18 cellular contexts compared by ENCODE assay signal in genomic region chr19:39265321-39265916, GRCh38. TPM values are rescaled to one million over a fixed set of nuclear protein-coding genes. Genes with fewer than 3 reads are reported as not detected.
DNase-seq lines count a peak whose midpoint lies in the region; ATAC-seq, FAIRE-seq and TF ChIP-seq lines count a peak whose summit lies in the region.
"Had no signal": no experiment of that assay in that cellular context is flagged by ENCODE, and none has a peak within 500 bp of the region (broad histone marks: within the 10 kb centered on the region; RNA-seq: fewer than 3 reads in every experiment).

No MANE protein-coding gene starts in this region.

- no peak for FAIRE-seq in K562 (lab: Jason Lieb, UNC)

- TF ChIP-seq RAD21 in K562 (CRISPR knock-in tag; conservative IDR thresholded peaks at IDR 0.05 in 1 of 2, IDR thresholded peaks at IDR 0.05 in 1 of 2) = no peak

- H3K4me3 Mint-ChIP-seq in activated naive CD8-positive, alpha-beta T cell = peak overlapping the region; percentile 13
- H3K4me3 Mint-ChIP-seq in activated naive CD8-positive, alpha-beta T cell treated with anti-CD3 and anti-CD28 coated beads for 36 hours = no peak overlapping the region
- H3K4me3 Mint-ChIP-seq in GM23338 = peak overlapping the region; percentile 55
- H3K4me3 Mint-ChIP-seq: stimulated activated memory B cell treated with anti-CD40 and anti-IgM and Interleukin-4, amounts not matched to agents 10 μg/mL and 1 μg/mL and 100 μg/mL, for 72 hours had no signal

- TF ChIP-seq CTCF in GM23338 (conservative IDR thresholded peaks at IDR 0.05; ENCODE audit: low read depth in 2 of 2) (no peak), K562 (IDR thresholded peaks at IDR 0.05 in 2 of 3, conservative IDR thresholded peaks at IDR 0.05 in 1 of 3; ENCODE audit: insufficient read depth in 2 of 3, low read depth in 1 of 3, low read length in 3 of 3) (no peak), osteoblast (IDR thresholded peaks at IDR 0.05; ENCODE audit: extremely low read depth, low read depth, low read length) (no peak), body of pancreas (IDR thresholded peaks at IDR 0.05) (no peak)

- no peaks in the 10 kb centered on the region; the same call in 1 of the 2 replicates for H4K20me1 ChIP-seq in GM23338 (replicated peaks; ENCODE audit: insufficient read depth)
- H4K20me1 ChIP-seq in K562 (replicated peaks; ENCODE audit: control insufficient read depth, insufficient read depth, low read length) = no peaks in the 10 kb centered on the region
- H4K20me1 ChIP-seq in osteoblast (ENCODE audit: insufficient read depth, low read length) = no peaks in the 10 kb centered on the region

- H3K4me1 ChIP-seq in GM23338 (ENCODE audit: insufficient read depth) (no peaks in the 10 kb centered on the region; the same call in 1 of the 2 replicates), K562 (replicated peaks in 1 of 2; ENCODE audit: control insufficient read depth in 2 of 2, insufficient read depth in 2 of 2, low read length in 2 of 2) (peaks cover 0 to 22% of the 10 kb centered on the region in 2 experiments; a peak in 1 of 5 replicates), osteoblast (ENCODE audit: insufficient read depth, low read length) (no peaks in the 10 kb centered on the region), body of pancreas (peaks cover 11% of the 10 kb centered on the region)
- H3K4me1 ChIP-seq: foreskin keratinocyte, psoas muscle had no signal

- peaks cover 15% of the 10 kb centered on the region for H3K27me3 Mint-ChIP-seq in activated naive CD8-positive, alpha-beta T cell
- H3K27me3 Mint-ChIP-seq in activated naive CD8-positive, alpha-beta T cell treated with anti-CD3 and anti-CD28 coated beads for 36 hours = peaks cover 49% of the 10 kb centered on the region
- peaks cover 47% of the 10 kb centered on the region for H3K27me3 Mint-ChIP-seq in GM23338 (ENCODE audit: insufficient read depth, low read depth, poor library complexity)

- no peaks in the 10 kb centered on the region for H3F3A ChIP-seq in GM23338 (replicated peaks; ENCODE audit: low read depth)

- no peaks in the 10 kb centered on the region for H3K36me3 ChIP-seq in GM23338 (ENCODE audit: insufficient read depth)
- H3K36me3 ChIP-seq in K562 (ENCODE audit: control insufficient read depth, insufficient read depth, low read length) = no peaks in the 10 kb centered on the region
- H3K36me3 ChIP-seq in osteoblast (ENCODE audit: insufficient read depth, low read length) = no peaks in the 10 kb centered on the region
- H3K36me3 ChIP-seq in body of pancreas (replicated peaks in 1 of 2; ENCODE audit: insufficient read depth in 1 of 2, low read depth in 2 of 2) = no peaks in the 10 kb centered on the region

- no peak overlapping the region for H3K9ac ChIP-seq in K562 (ENCODE audit: insufficient read depth in 1 of 2, low read depth in 2 of 2, low read length in 2 of 2)

- H3K4me2 ChIP-seq in GM23338 = peak overlapping the region; percentile 79
- H3K4me2 ChIP-seq in K562 (ENCODE audit: insufficient read depth, low read length) = no peak overlapping the region
- no peak overlapping the region for H3K4me2 ChIP-seq in osteoblast (ENCODE audit: insufficient read depth, low read length)

- intact Hi-C loops in K562 (cut with micrococcal nuclease) = no loop called here
- intact Hi-C loops in body of pancreas (cut with DNase I) = no loop called here

- no peaks in the 10 kb centered on the region for H3K9me2 ChIP-seq in GM23338 (ENCODE audit: insufficient read depth)

- POLR2A ChIA-PET in K562 (lab: Yijun Ruan, JAX) = no interaction called here

- no peaks in the 10 kb centered on the region for H3K79me2 ChIP-seq in GM23338 (replicated peaks; ENCODE audit: insufficient read depth)
- no peaks in the 10 kb centered on the region for H3K79me2 ChIP-seq in K562 (ENCODE audit: control insufficient read depth, insufficient read depth, low read length)
- H3K79me2 ChIP-seq in osteoblast (ENCODE audit: insufficient read depth, low read length) = no peaks in the 10 kb centered on the region

- in situ Hi-C loops in K562 (cut with MboI) = no loop called here

- TF ChIP-seq POLR2A in K562 (conservative IDR thresholded peaks at IDR 0.05) (no peak), body of pancreas (IDR thresholded peaks at IDR 0.05) (no peak)

- H3K9me3 ChIP-seq in K562 (replicated peaks; ENCODE audit: control insufficient read depth, insufficient read depth, low read depth, low read length) = no peaks in the 10 kb centered on the region
- H3K9me3 ChIP-seq in osteoblast (ENCODE audit: low read depth, low read length) = no peaks in the 10 kb centered on the region
- H3K9me3 ChIP-seq in body of pancreas = no peaks in the 10 kb centered on the region
- H3K9me3 ChIP-seq: psoas muscle had no signal

- BruUV-seq in K562 (replicated peaks; lab: Mats Ljungman, UMichigan) = no TSS peak

- no peak for DNase-seq in activated naive CD8-positive, alpha-beta T cell treated with anti-CD3 and anti-CD28 coated beads for 36 hours
- DNase-seq in GM23338 (ENCODE audit: low spot score) (peak; percentile 73), K562 (ENCODE audit: extremely low read depth in 1 of 4, low spot score in 3 of 4) (peak in 1 of 4 experiments; percentile 22), osteoblast (ENCODE audit: insufficient read length, low spot score, missing footprints) (peak; percentile 80), body of pancreas (no peak), RKO (ENCODE audit: low spot score) (no peak)
- DNase-seq: activated CD4-positive, alpha-beta T cell treated with anti-CD3 and anti-CD28 coated beads for 4 hours; effector memory CD4-positive, alpha-beta T cell; foreskin keratinocyte; NCI-H2107; psoas muscle; SW 1271 had no signal

- H2AFZ ChIP-seq in GM23338 (peak overlapping the region; percentile 95), K562 (ENCODE audit: low read depth, low read length) (no peak overlapping the region), osteoblast (ENCODE audit: low read length) (no peak overlapping the region)

- H3K27me3 ChIP-seq in GM23338 (ENCODE audit: insufficient read depth) = peaks cover 71% of the 10 kb centered on the region
- H3K27me3 ChIP-seq in K562 (ENCODE audit: control insufficient read depth in 2 of 2, insufficient read depth in 2 of 2, low read length in 2 of 2) = no peaks in the 10 kb centered on the region; a peak in 1 of 5 replicates
- H3K27me3 ChIP-seq in osteoblast (ENCODE audit: insufficient read depth, low read length) = peaks cover 50% of the 10 kb centered on the region
- no peaks in the 10 kb centered on the region for H3K27me3 ChIP-seq in body of pancreas

- peak; percentile 46 for ATAC-seq in GM23338
- peak; percentile 32; the same call in 1 of the 3 replicates for ATAC-seq in K562
- ATAC-seq in body of pancreas = no peak
- ATAC-seq in GM18907 (IDR thresholded peaks at IDR 0.05; ENCODE audit: unreplicated experiment) = no peak
- ATAC-seq: foreskin keratinocyte; psoas muscle; stimulated activated memory B cell treated with anti-CD40 and anti-IgM and Interleukin-4, amounts not matched to agents 10 μg/mL and 1 μg/mL and 100 μg/mL, for 72 hours had no signal

- no peaks in the 10 kb centered on the region for H3K9me1 ChIP-seq in K562 (ENCODE audit: control insufficient read depth, insufficient read depth, low read length)

- TF ChIP-seq EP300 in K562 (IDR thresholded peaks at IDR 0.05; ENCODE audit: low read length) = no peak

- CTCF ChIA-PET in K562 (lab: Yijun Ruan, JAX; ENCODE audit: low intra/inter-chr PET ratio) = no interaction called here

- no peak overlapping the region for H3K27ac ChIP-seq in GM23338 (ENCODE audit: low read depth)
- H3K27ac ChIP-seq in K562 (ENCODE audit: extremely low read depth, low read depth, low read length) = no peak overlapping the region
- H3K27ac ChIP-seq in osteoblast (ENCODE audit: low read depth, low read length) = no peak overlapping the region
- no peak overlapping the region for H3K27ac ChIP-seq in body of pancreas
- H3K27ac ChIP-seq: C4-2B, foreskin keratinocyte, psoas muscle had no signal

- peaks cover 6% of the 10 kb centered on the region for H3K4me1 Mint-ChIP-seq in activated naive CD8-positive, alpha-beta T cell (ENCODE audit: low read depth)
- H3K4me1 Mint-ChIP-seq in activated naive CD8-positive, alpha-beta T cell treated with anti-CD3 and anti-CD28 coated beads for 36 hours = no peaks in the 10 kb centered on the region
- H3K4me1 Mint-ChIP-seq in GM23338 = peaks cover 8% of the 10 kb centered on the region; the same call in 2 of the 3 replicates
- H3K4me1 Mint-ChIP-seq: brain; stimulated activated memory B cell treated with anti-CD40 and anti-IgM and Interleukin-4, amounts not matched to agents 10 μg/mL and 1 μg/mL and 100 μg/mL, for 72 hours had no signal

- peak overlapping the region; percentile 52 for H3K4me3 ChIP-seq in GM23338
- H3K4me3 ChIP-seq in K562 = no peak overlapping the region
- H3K4me3 ChIP-seq in osteoblast (ENCODE audit: insufficient read depth, low read length) = no peak overlapping the region
- H3K4me3 ChIP-seq in body of pancreas = no peak overlapping the region
- H3K4me3 ChIP-seq: psoas muscle had no signal

- no peak overlapping the region for H3K27ac Mint-ChIP-seq in activated naive CD8-positive, alpha-beta T cell
- no peak overlapping the region for H3K27ac Mint-ChIP-seq in activated naive CD8-positive, alpha-beta T cell treated with anti-CD3 and anti-CD28 coated beads for 36 hours
- no peak overlapping the region for H3K27ac Mint-ChIP-seq in GM23338
- H3K27ac Mint-ChIP-seq: brain; stimulated activated memory B cell treated with anti-CD40 and anti-IgM and Interleukin-4, amounts not matched to agents 10 μg/mL and 1 μg/mL and 100 μg/mL, for 72 hours had no signal

- 62% methylated on average over 22 of the region's 39 CpGs for WGBS in K562 (ENCODE audit: insufficient coverage, low coverage, missing lambda C conversion rate)
- WGBS in body of pancreas, 2 donors = 58 to 67% methylated on average over 16 to 39 of the region's 39 CpGs

- no peaks in the 10 kb centered on the region for H3K36me3 Mint-ChIP-seq in activated naive CD8-positive, alpha-beta T cell
- no peaks in the 10 kb centered on the region for H3K36me3 Mint-ChIP-seq in activated naive CD8-positive, alpha-beta T cell treated with anti-CD3 and anti-CD28 coated beads for 36 hours
- H3K36me3 Mint-ChIP-seq in GM23338 (ENCODE audit: low read depth) = peaks cover 3% of the 10 kb centered on the region; the same call in 1 of the 3 replicates
- H3K36me3 Mint-ChIP-seq: stimulated activated memory B cell treated with anti-CD40 and anti-IgM and Interleukin-4, amounts not matched to agents 10 μg/mL and 1 μg/mL and 100 μg/mL, for 72 hours had no signal

- H3K9me3 Mint-ChIP-seq in activated naive CD8-positive, alpha-beta T cell (ENCODE audit: low read depth) = no peaks in the 10 kb centered on the region
- no peaks in the 10 kb centered on the region for H3K9me3 Mint-ChIP-seq in activated naive CD8-positive, alpha-beta T cell treated with anti-CD3 and anti-CD28 coated beads for 36 hours
- peaks cover 11% of the 10 kb centered on the region for H3K9me3 Mint-ChIP-seq in GM23338
- H3K9me3 Mint-ChIP-seq: stimulated activated memory B cell treated with anti-CD40 and anti-IgM and Interleukin-4, amounts not matched to agents 10 μg/mL and 1 μg/mL and 100 μg/mL, for 72 hours had no signal

RNA-seq across cellular contexts. Expression of gene IFNL2, which starts 2.8 kb away (rescaled TPM):
- total RNA-seq in activated naive CD8-positive, alpha-beta T cell treated with anti-CD3 and anti-CD28 coated beads for 36 hours = not detected
- total RNA-seq in GM23338 (2014; rRNA removed; shearing (Covaris generic)) = not detected in 2 replicates
- polyA plus RNA-seq in GM23338 (2016; fragmentation: Nextera tagmentation; extraction: Ambion mirVana) (not detected in 2 replicates), K562 (2011; rRNA removed) (not detected in 2 replicates), K562 (2014; fragmentation: Illumina TruSeq; extraction: Trizol) (not detected in 2 replicates), K562 (2014; fragmentation: Nextera tagmentation; extraction: Ambion mirVana) (not detected), K562 (2014; rRNA removed) (not detected in 2 replicates)
- total RNA-seq in K562 (2011; cell fraction: chromatin; rRNA removed; ENCODE audit: low replicate concordance) = not detected in 2 replicates
- total RNA-seq in K562 (2011; cell fraction: nucleolus; rRNA removed) = not detected in 2 replicates
- total RNA-seq in K562 (2011; cell fraction: nucleoplasm; rRNA removed) = not detected in 2 replicates
- total RNA-seq in K562 (2014; rRNA removed) (not detected in 2 replicates), K562 (2014; rRNA removed; fragmentation: Illumina TruSeq; extraction: Trizol) (not detected in 2 replicates), K562 (2015; rRNA removed; fragmentation: Illumina TruSeq; extraction: Trizol) (not detected in 2 replicates), K562 (2021) (not detected in 2 replicates), osteoblast (not detected in 2 replicates), body of pancreas (not detected)
- not detected in 2 replicates for polyA plus RNA-seq in K562 (2011; cell fraction: cytosol; rRNA removed)
- not detected in 2 replicates for polyA plus RNA-seq in K562 (2011; cell fraction: nucleus; rRNA removed)
- not detected in 2 replicates for polyA plus RNA-seq in K562 (2012)
- not detected in 2 replicates for polyA minus RNA-seq in K562 (2011; rRNA and poly(A)+ RNA removed)
- polyA minus RNA-seq in K562 (2011; cell fraction: cytosol; rRNA and poly(A)+ RNA removed) = not detected in 2 replicates
- not detected in 2 replicates for polyA minus RNA-seq in K562 (2011; cell fraction: nucleus; rRNA and poly(A)+ RNA removed)
- total RNA-seq: foreskin keratinocyte, LHCN-M2, psoas muscle had no signal
- polyA plus RNA-seq: foreskin keratinocyte, psoas muscle had no signal

RNA-seq across cellular contexts. Expression of gene IFNL4, which starts 16.8 kb away (rescaled TPM):
- under 1 TPM; 0.14 to 0.25 TPM for total RNA-seq in activated naive CD8-positive, alpha-beta T cell treated with anti-CD3 and anti-CD28 coated beads for 36 hours
- not detected in 2 replicates for total RNA-seq in GM23338 (2014; rRNA removed; shearing (Covaris generic))
- polyA plus RNA-seq in GM23338 (2016; fragmentation: Nextera tagmentation; extraction: Ambion mirVana) = not detected in 2 replicates
- not detected in 2 replicates for total RNA-seq in K562 (2011; cell fraction: chromatin; rRNA removed; ENCODE audit: low replicate concordance)
- total RNA-seq in K562 (2011; cell fraction: nucleolus; rRNA removed) = not detected in 2 replicates
- not detected in 2 replicates for total RNA-seq in K562 (2011; cell fraction: nucleoplasm; rRNA removed)
- total RNA-seq in K562 (2014; rRNA removed) = not detected in 2 replicates
- not detected in 2 replicates for total RNA-seq in K562 (2014; rRNA removed; fragmentation: Illumina TruSeq; extraction: Trizol)
- not detected in 2 replicates for total RNA-seq in K562 (2015; rRNA removed; fragmentation: Illumina TruSeq; extraction: Trizol)
- not detected in 2 replicates for total RNA-seq in K562 (2021)
- polyA plus RNA-seq in K562 (2011; rRNA removed) = not detected in 2 replicates
- polyA plus RNA-seq in K562 (2011; cell fraction: cytosol; rRNA removed) = not detected in 2 replicates
- polyA plus RNA-seq in K562 (2011; cell fraction: nucleus; rRNA removed) = not detected in 2 replicates
- not detected in 2 replicates for polyA plus RNA-seq in K562 (2012)
- not detected in 2 replicates for polyA plus RNA-seq in K562 (2014; fragmentation: Illumina TruSeq; extraction: Trizol)
- not detected for polyA plus RNA-seq in K562 (2014; fragmentation: Nextera tagmentation; extraction: Ambion mirVana)
- polyA plus RNA-seq in K562 (2014; rRNA removed) = not detected in 2 replicates
- polyA minus RNA-seq in K562 (2011; rRNA and poly(A)+ RNA removed) = not detected in 2 replicates
- polyA minus RNA-seq in K562 (2011; cell fraction: cytosol; rRNA and poly(A)+ RNA removed) = not detected in 2 replicates
- not detected in 2 replicates for polyA minus RNA-seq in K562 (2011; cell fraction: nucleus; rRNA and poly(A)+ RNA removed)
- total RNA-seq in osteoblast = not detected in 2 replicates
- total RNA-seq in body of pancreas = not detected
- total RNA-seq: foreskin keratinocyte, LHCN-M2, psoas muscle had no signal
- polyA plus RNA-seq: foreskin keratinocyte, psoas muscle had no signal

RNA-seq across cellular contexts. Expression of gene IFNL3, which starts 20.6 kb away (rescaled TPM):
- total RNA-seq in activated naive CD8-positive, alpha-beta T cell treated with anti-CD3 and anti-CD28 coated beads for 36 hours = not detected
- total RNA-seq in GM23338 (2014; rRNA removed; shearing (Covaris generic)) = not detected in 2 replicates
- polyA plus RNA-seq in GM23338 (2016; fragmentation: Nextera tagmentation; extraction: Ambion mirVana) = not detected in 2 replicates
- total RNA-seq in K562 (2011; cell fraction: chromatin; rRNA removed; ENCODE audit: low replicate concordance) = not detected in 2 replicates
- not detected in 2 replicates for total RNA-seq in K562 (2011; cell fraction: nucleolus; rRNA removed)
- total RNA-seq in K562 (2011; cell fraction: nucleoplasm; rRNA removed) = not detected in 2 replicates
- total RNA-seq in K562 (2014; rRNA removed) = not detected in 2 replicates
- total RNA-seq in K562 (2014; rRNA removed; fragmentation: Illumina TruSeq; extraction: Trizol) = not detected in 2 replicates
- not detected in 2 replicates for total RNA-seq in K562 (2015; rRNA removed; fragmentation: Illumina TruSeq; extraction: Trizol)
- total RNA-seq in K562 (2021) = not detected in 2 replicates
- not detected in 2 replicates for polyA plus RNA-seq in K562 (2011; rRNA removed)
- not detected in 2 replicates for polyA plus RNA-seq in K562 (2011; cell fraction: cytosol; rRNA removed)
- not detected in 2 replicates for polyA plus RNA-seq in K562 (2011; cell fraction: nucleus; rRNA removed)
- polyA plus RNA-seq in K562 (2012) = not detected in 2 replicates
- not detected in 2 replicates for polyA plus RNA-seq in K562 (2014; fragmentation: Illumina TruSeq; extraction: Trizol)
- polyA plus RNA-seq in K562 (2014; fragmentation: Nextera tagmentation; extraction: Ambion mirVana) = not detected
- polyA plus RNA-seq in K562 (2014; rRNA removed) = not detected in 2 replicates
- not detected in 2 replicates for polyA minus RNA-seq in K562 (2011; rRNA and poly(A)+ RNA removed)
- polyA minus RNA-seq in K562 (2011; cell fraction: cytosol; rRNA and poly(A)+ RNA removed) = not detected in 2 replicates
- polyA minus RNA-seq in K562 (2011; cell fraction: nucleus; rRNA and poly(A)+ RNA removed) = not detected in 2 replicates
- not detected in 2 replicates for total RNA-seq in osteoblast
- not detected for total RNA-seq in body of pancreas
- total RNA-seq: foreskin keratinocyte, LHCN-M2, psoas muscle had no signal
- polyA plus RNA-seq: foreskin keratinocyte, psoas muscle had no signal

RNA-seq across cellular contexts. Expression of gene IFNL1, which starts 30.8 kb away (rescaled TPM):
- total RNA-seq in activated naive CD8-positive, alpha-beta T cell treated with anti-CD3 and anti-CD28 coated beads for 36 hours = not detected
- not detected in 2 replicates for total RNA-seq in GM23338 (2014; rRNA removed; shearing (Covaris generic))
- polyA plus RNA-seq in GM23338 (2016; fragmentation: Nextera tagmentation; extraction: Ambion mirVana) (not detected in 2 replicates), K562 (2011; rRNA removed) (not detected in 2 replicates), K562 (2014; fragmentation: Illumina TruSeq; extraction: Trizol) (not detected in 2 replicates), K562 (2014; fragmentation: Nextera tagmentation; extraction: Ambion mirVana) (not detected), K562 (2014; rRNA removed) (not detected in 2 replicates)
- not detected in 2 replicates for total RNA-seq in K562 (2011; cell fraction: chromatin; rRNA removed; ENCODE audit: low replicate concordance)
- total RNA-seq in K562 (2011; cell fraction: nucleolus; rRNA removed) = not detected in 2 replicates
- not detected in 2 replicates for total RNA-seq in K562 (2011; cell fraction: nucleoplasm; rRNA removed)
- total RNA-seq in K562 (2014; rRNA removed) (not detected in 2 replicates), K562 (2014; rRNA removed; fragmentation: Illumina TruSeq; extraction: Trizol) (not detected in 2 replicates), K562 (2015; rRNA removed; fragmentation: Illumina TruSeq; extraction: Trizol) (not detected in 2 replicates), K562 (2021) (not detected in 2 replicates), osteoblast (not detected in 2 replicates), body of pancreas (not detected)
- polyA plus RNA-seq in K562 (2011; cell fraction: cytosol; rRNA removed) = not detected in 2 replicates
- not detected in 2 replicates for polyA plus RNA-seq in K562 (2011; cell fraction: nucleus; rRNA removed)
- not detected in 2 replicates for polyA plus RNA-seq in K562 (2012)
- not detected in 2 replicates for polyA minus RNA-seq in K562 (2011; rRNA and poly(A)+ RNA removed)
- not detected in 2 replicates for polyA minus RNA-seq in K562 (2011; cell fraction: cytosol; rRNA and poly(A)+ RNA removed)
- not detected in 2 replicates for polyA minus RNA-seq in K562 (2011; cell fraction: nucleus; rRNA and poly(A)+ RNA removed)
- total RNA-seq: foreskin keratinocyte, LHCN-M2, psoas muscle had no signal
- polyA plus RNA-seq: foreskin keratinocyte, psoas muscle had no signal

RNA-seq across cellular contexts. Expression of gene LRFN1, which starts 55.2 kb away (rescaled TPM):
- 1 to 10 TPM; 4.6 to 5.1 TPM for total RNA-seq in activated naive CD8-positive, alpha-beta T cell treated with anti-CD3 and anti-CD28 coated beads for 36 hours
- 8.1 and 10.0 TPM in 2 replicates for total RNA-seq in GM23338 (2014; rRNA removed; shearing (Covaris generic))
- polyA plus RNA-seq in GM23338 (2016; fragmentation: Nextera tagmentation; extraction: Ambion mirVana) (3.2 and 4.1 TPM in 2 replicates), K562 (2011; rRNA removed) (0.52 and 1.0 TPM in 2 replicates), K562 (2014; fragmentation: Illumina TruSeq; extraction: Trizol) (1.3 and 2.1 TPM in 2 replicates), K562 (2014; fragmentation: Nextera tagmentation; extraction: Ambion mirVana) (under 1 TPM; 0.13 TPM), K562 (2014; rRNA removed) (3.9 and 4.6 TPM in 2 replicates)
- total RNA-seq in K562 (2011; cell fraction: chromatin; rRNA removed; ENCODE audit: low replicate concordance) = 2.3 and 5.9 TPM in 2 replicates
- total RNA-seq in K562 (2011; cell fraction: nucleolus; rRNA removed) = 10.0 and 11.3 TPM in 2 replicates
- 5.9 and 6.6 TPM in 2 replicates for total RNA-seq in K562 (2011; cell fraction: nucleoplasm; rRNA removed)
- total RNA-seq in K562 (2014; rRNA removed) (3.8 and 5.0 TPM in 2 replicates), K562 (2014; rRNA removed; fragmentation: Illumina TruSeq; extraction: Trizol) (0.44 and 0.45 TPM in 2 replicates), K562 (2015; rRNA removed; fragmentation: Illumina TruSeq; extraction: Trizol) (1.1 and 1.3 TPM in 2 replicates), K562 (2021) (10.6 and 10.7 TPM in 2 replicates), osteoblast (under 0.01 and 0.36 TPM in 2 replicates), body of pancreas (1 to 10 TPM; 2.0 to 5.7 TPM)
- 1.9 and 4.7 TPM in 2 replicates for polyA plus RNA-seq in K562 (2011; cell fraction: cytosol; rRNA removed)
- polyA plus RNA-seq in K562 (2011; cell fraction: nucleus; rRNA removed) = 2.7 and 3.9 TPM in 2 replicates
- polyA plus RNA-seq in K562 (2012) = 4.1 and 4.7 TPM in 2 replicates
- 0.98 and 1.0 TPM in 2 replicates for polyA minus RNA-seq in K562 (2011; rRNA and poly(A)+ RNA removed)
- polyA minus RNA-seq in K562 (2011; cell fraction: cytosol; rRNA and poly(A)+ RNA removed) = 2.8 and 5.5 TPM in 2 replicates
- polyA minus RNA-seq in K562 (2011; cell fraction: nucleus; rRNA and poly(A)+ RNA removed) = 2.7 and 3.8 TPM in 2 replicates
- total RNA-seq: LHCN-M2 had no signal

Comparison
In these comparisons a context has a peak if more than half of its experiments do, and no peak if none do; other contexts are left out.
1. DNase-seq: peak in GM23338 (single experiment) and osteoblast (single experiment); none in activated naive CD8-positive, alpha-beta T cell treated with anti-CD3 and anti-CD28 coated beads for 36 hours (single experiment), body of pancreas (0 of 4) and RKO (single experiment).
2. ATAC-seq: peak in GM23338 (single experiment) and K562 (single experiment); none in body of pancreas (single experiment) and GM18907 (single experiment).